8 cellular contexts compared by ENCODE assay signal in the genomic region with DNA sequence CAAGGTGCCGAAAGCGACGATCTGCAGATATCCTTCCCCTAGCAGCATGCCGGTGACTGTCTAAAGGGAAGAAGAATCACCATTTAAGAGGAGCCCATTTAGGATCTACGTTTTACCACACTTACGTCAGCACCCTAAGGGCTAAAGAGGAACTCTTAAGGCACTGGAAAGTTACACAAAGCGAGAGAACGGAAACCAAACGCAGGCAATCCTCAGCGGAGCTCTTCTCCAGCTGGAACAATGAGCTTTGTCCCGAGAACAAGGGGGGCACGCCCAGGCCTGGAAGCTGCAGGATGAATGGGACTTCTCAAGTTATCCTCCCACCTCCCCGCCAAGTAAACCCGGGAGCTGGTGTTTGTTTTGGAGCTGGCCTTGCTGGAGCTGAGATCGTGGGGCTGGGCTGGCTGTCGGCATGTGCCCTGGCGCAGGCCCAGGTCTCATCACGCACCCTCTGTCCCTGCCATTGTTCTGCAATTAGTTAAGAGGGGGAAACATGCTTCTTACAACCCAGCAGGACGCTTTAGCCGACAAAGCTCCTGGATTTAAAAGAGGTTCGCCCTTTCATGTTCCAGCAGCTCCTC. TPM values are rescaled to one million over a fixed set of nuclear protein-coding genes. Genes with fewer than 3 reads are reported as not detected.
DNase-seq lines count a peak whose midpoint lies in the region; ATAC-seq and TF ChIP-seq lines count a peak whose summit lies in the region.

No MANE protein-coding gene starts in this region.

- in situ Hi-C loops in mammary epithelial cell (cut with MboI; ENCODE audit: low sequenced_read_pairs in 2 of 2): no loop called here

- H3K4me1 ChIP-seq in mammary epithelial cell (ENCODE audit: insufficient read depth, low read length) (peaks cover 45% of the 10 kb centered on the region), lower lobe of right lung (peaks cover 24% of the 10 kb centered on the region), uterus (peaks cover 0 to 17% of the 10 kb centered on the region in 2 donors)

- peak overlapping the region; percentile 47 for H2AFZ ChIP-seq in mammary epithelial cell (ENCODE audit: low read depth, low read length)

- peaks cover 52% of the 10 kb centered on the region for H3K79me2 ChIP-seq in mammary epithelial cell (ENCODE audit: insufficient read depth, low read length)

- no peaks in the 10 kb centered on the region for H3K36me3 ChIP-seq in mammary epithelial cell (ENCODE audit: insufficient read depth, low read length)
- no peaks in the 10 kb centered on the region for H3K36me3 ChIP-seq in lower lobe of right lung
- no peaks in the 10 kb centered on the region for H3K36me3 ChIP-seq in uterus

- CTCF ChIA-PET in AG04449 (lab: Yijun Ruan, JAX): interaction anchor here (0.8 to 2.6 kb wide), 7 partner anchors 11 to 154 kb away, joined by 3 to 13 read pairs (median 3); no protein-coding TSS in a partner anchor
- CTCF ChIA-PET in mammary epithelial cell (lab: Charles Lee; ENCODE audit: low non-redundant PET): no interaction called here

- ATAC-seq in lower lobe of right lung (peak; percentile 86 to 90), HG02852 (IDR thresholded peaks at IDR 0.05; ENCODE audit: unreplicated experiment) (no peak)

- POLR2A ChIA-PET in AG04449 (lab: Yijun Ruan, JAX): interaction anchor here (0.8 kb wide), 1 partner anchor 24 kb away, joined by 3 read pairs; no protein-coding TSS in a partner anchor

- no peaks in the 10 kb centered on the region for H3K9me3 ChIP-seq in mammary epithelial cell (replicated peaks; ENCODE audit: insufficient read depth, low read length)
- H3K9me3 ChIP-seq in lower lobe of right lung: no peaks in the 10 kb centered on the region
- H3K9me3 ChIP-seq in uterus: no peaks in the 10 kb centered on the region

- WGBS in mammary epithelial cell (ENCODE audit: low coverage, missing lambda C conversion rate): 2% methylated on average over 20 of the region's 21 CpGs

- TF ChIP-seq CTCF in AG04449 (IDR thresholded peaks at IDR 0.05; ENCODE audit: insufficient read depth, low read length, missing control alignments): no peak
- TF ChIP-seq CTCF in mammary epithelial cell (conservative IDR thresholded peaks at IDR 0.05 in 1 of 2, IDR thresholded peaks at IDR 0.05 in 1 of 2; ENCODE audit: extremely low read depth in 1 of 2, insufficient read depth in 1 of 2, low read depth in 1 of 2, low read length in 2 of 2): no peak
- TF ChIP-seq CTCF in lower lobe of right lung (IDR thresholded peaks at IDR 0.05): no peak
- no peak for TF ChIP-seq CTCF in uterus (IDR thresholded peaks at IDR 0.05)

- TSS peak; percentile 89 for BruUV-seq in mammary epithelial cell (replicated peaks; lab: Mats Ljungman, UMichigan)

- peak overlapping the region; percentile 97 for H3K27ac ChIP-seq in mammary epithelial cell (ENCODE audit: insufficient read depth, low read depth, low read length)
- H3K27ac ChIP-seq in lower lobe of right lung: peak overlapping the region; percentile 61
- H3K27ac ChIP-seq in uterus: peak overlapping the region; percentile 49 to 70

- H3K4me3 ChIP-seq in AG04449 (ENCODE audit: low read depth, low read length) (peak overlapping the region; percentile 23), mammary epithelial cell (replicated peaks in 1 of 3; ENCODE audit: insufficient read depth in 1 of 3, low read depth in 2 of 3, low read length in 3 of 3) (peak overlapping the region in 2 of 3 experiments; percentile 4 to 26), lower lobe of right lung (peak overlapping the region; percentile 38), uterus (no peak overlapping the region)

- TF ChIP-seq POLR2A in uterus (IDR thresholded peaks at IDR 0.05): no peak

- peak overlapping the region; percentile 74 for H3K4me2 ChIP-seq in mammary epithelial cell (ENCODE audit: insufficient read depth, low read depth, low read length)

- H3K27me3 ChIP-seq in mammary epithelial cell (ENCODE audit: insufficient read depth, low read length): no peaks in the 10 kb centered on the region
- H3K27me3 ChIP-seq in lower lobe of right lung (ENCODE audit: low read depth): no peaks in the 10 kb centered on the region
- no peaks in the 10 kb centered on the region for H3K27me3 ChIP-seq in uterus

- DNase-seq in AG04449 (ENCODE audit: low read depth, low spot score) (no peak), NCI-H1436 treated with DMSO at 0.1 percent for 48 hours (lab: John Stamatoyannopoulos, UW) (peak; percentile 62), mammary epithelial cell (peak; percentile 99), lower lobe of right lung (no peak), uterus (peak; percentile 62 to 71), inferior parietal cortex (ENCODE audit: extremely low spot score) (no peak)
- DNase-seq in stimulated activated CD4-positive, alpha-beta T cell treated with anti-CD3 and anti-CD28 coated beads, Interleukin-2, amount 100 ng/mL, for 48 hours: no peak

- dilution Hi-C loops in mammary epithelial cell (cut with HindIII; ENCODE audit: low sequenced_read_pairs): no loop called here

- intact Hi-C loops in mammary epithelial cell (cut with micrococcal nuclease): loop anchor here (1.0 to 2.0 kb wide), 3 partner anchors 9 to 35 kb away; no protein-coding TSS in a partner anchor
- intact Hi-C loops in lower lobe of right lung (cut with DNase I): no loop called here
- intact Hi-C loops in uterus (cut with DNase I; ENCODE audit: low total_unique reads): no loop called here

- peak overlapping the region; percentile 89 for H3K9ac ChIP-seq in mammary epithelial cell (ENCODE audit: insufficient read depth, low read length)

- no peaks in the 10 kb centered on the region for H4K20me1 ChIP-seq in mammary epithelial cell (ENCODE audit: insufficient read depth, low read length)

RNA-seq across cellular contexts. Expression of a gene that starts 36.5 kb away (rescaled TPM):
- total RNA-seq in mammary epithelial cell (100 to 1,000 TPM in 1 of 2 donors, 10 to 100 TPM in 1; 99.8 to 103 TPM), lower lobe of right lung (36.3 TPM), uterus (100 to 1,000 TPM in 1 of 4 donors, 10 to 100 TPM in 3; 26.6 to 254 (median 59.8) TPM)
- 99.0 TPM for polyA plus RNA-seq in mammary epithelial cell
- polyA minus RNA-seq in mammary epithelial cell: 120 TPM

Comparison
In these comparisons a context has a peak if more than half of its experiments do, and no peak if none do; other contexts are left out.
1. DNase-seq: peak in NCI-H1436 treated with DMSO at 0.1 percent for 48 hours (single experiment), mammary epithelial cell (single experiment) and uterus (2 of 2); none in AG04449 (single experiment), lower lobe of right lung (single experiment), stimulated activated CD4-positive, alpha-beta T cell treated with anti-CD3 and anti-CD28 coated beads, Interleukin-2, amount 100 ng/mL, for 48 hours (0 of 2) and inferior parietal cortex (single experiment).
2. H3K4me3 ChIP-seq: peak in AG04449 (single experiment), mammary epithelial cell (2 of 3) and lower lobe of right lung (single experiment); none in uterus (0 of 2).
3. Peak in every context shown above with its lines, with median percentiles within 50 percentile points of each other: H3K27ac ChIP-seq.